Comparison of ENCODE assay signal across 11 cellular contexts in genomic region chr7:101179780-101180755, GRCh38. TPM values are rescaled to one million over a fixed set of nuclear protein-coding genes. Genes with fewer than 3 reads are reported as not detected.
DNase-seq lines count a peak whose midpoint lies in the region; ATAC-seq and TF ChIP-seq lines count a peak whose summit lies in the region.
"Had no signal": no experiment of that assay in that cellular context is flagged by ENCODE, and none has a peak within 500 bp of the region (broad histone marks: within the 10 kb centered on the region; RNA-seq: fewer than 3 reads in every experiment).

TSS of gene NAT16 (minus strand) at chr7:101180293. CDS start at chr7:101174807, 5,486 bp downstream.

- H4K20me1 ChIP-seq in hepatocyte (ENCODE audit: insufficient read depth, poor library complexity, severe bottlenecking), result no peaks in the 10 kb centered on the region

- no peak within 1 kb of the TSS for H4K91ac ChIP-seq in trophoblast cell (ENCODE audit: low read depth, low read length)

- ATAC-seq in GM18867 (IDR thresholded peaks at IDR 0.05; ENCODE audit: unreplicated experiment), result no peak
- ATAC-seq: esophagus mucosa had no signal

- H2AFZ ChIP-seq in hepatocyte, result peak within 1 kb of the TSS; percentile 31
- no peak within 1 kb of the TSS for H2AFZ ChIP-seq in trophoblast cell (ENCODE audit: insufficient read depth, low read length, poor library complexity)

- H2BK5ac ChIP-seq in trophoblast cell (ENCODE audit: low read depth, low read length, poor library complexity), result no peak within 1 kb of the TSS

- 7% methylated on average over 58 of the region's 82 CpGs for WGBS in hepatocyte (ENCODE audit: low lambda C conversion rate, missing lambda C conversion rate)
- WGBS in trophoblast cell (ENCODE audit: extremely low coverage, insufficient coverage, insufficient read length), result no CpG with 5 or more reads among the region's 82 CpGs

- peak within 1 kb of the TSS; percentile 72 for H3K4me2 ChIP-seq in hepatocyte
- peak within 1 kb of the TSS; percentile 43 for H3K4me2 ChIP-seq in trophoblast cell (ENCODE audit: low read length)

- no peak within 1 kb of the TSS for H3K23ac ChIP-seq in trophoblast cell (ENCODE audit: low read length)

- H3K4me1 ChIP-seq in hepatocyte (ENCODE audit: insufficient read depth) (peaks cover 5% of the 10 kb centered on the region), trophoblast cell (ENCODE audit: control insufficient read depth in 1 of 2, insufficient read depth in 2 of 2, low read length in 2 of 2) (no peaks in the 10 kb centered on the region)

- no peak within 1 kb of the TSS for H2BK120ac ChIP-seq in trophoblast cell (ENCODE audit: insufficient read depth, low read length, poor library complexity)

- no peaks in the 10 kb centered on the region for H3K79me1 ChIP-seq in trophoblast cell (ENCODE audit: low read length)

- H3K14ac ChIP-seq in trophoblast cell (ENCODE audit: low read length), result no peak within 1 kb of the TSS

- H3K9me2 ChIP-seq in hepatocyte (replicated peaks; ENCODE audit: insufficient read depth), result no peaks in the 10 kb centered on the region

- no peak within 1 kb of the TSS for H3K18ac ChIP-seq in trophoblast cell (ENCODE audit: low read length)

- peak; percentile 62 for DNase-seq in NCI-H2227 (lab: John Stamatoyannopoulos, UW; ENCODE audit: unreplicated experiment)
- DNase-seq in NCI-H2227 treated with DMSO at 0.1 percent for 48 hours (lab: John Stamatoyannopoulos, UW), result no peak
- DNase-seq in NCI-H69 (lab: John Stamatoyannopoulos, UW), result peak; percentile 26
- no peak for DNase-seq in hepatocyte (ENCODE audit: low spot score)
- no peak for DNase-seq in trophoblast cell
- no peak for DNase-seq in NCI-H2171 (lab: John Stamatoyannopoulos, UW)
- DNase-seq in amygdala (lab: John Stamatoyannopoulos, UW), result no peak
- DNase-seq: ACHN had no signal

- H3K79me2 ChIP-seq in hepatocyte, result no peaks in the 10 kb centered on the region
- H3K79me2 ChIP-seq in trophoblast cell (ENCODE audit: control insufficient read depth, insufficient read depth, low read length, poor library complexity), result no peaks in the 10 kb centered on the region

- no peak within 1 kb of the TSS for H2AK5ac ChIP-seq in trophoblast cell (ENCODE audit: low read length)

- H3K36me3 ChIP-seq in hepatocyte (replicated peaks; ENCODE audit: insufficient read depth, low read depth) (no peaks in the 10 kb centered on the region), trophoblast cell (ENCODE audit: control insufficient read depth in 1 of 2, insufficient read depth in 2 of 2, low read length in 2 of 2) (no peaks in the 10 kb centered on the region)

- H3K27ac ChIP-seq in hepatocyte, result no peak within 1 kb of the TSS
- H3K27ac ChIP-seq in trophoblast cell (ENCODE audit: low read depth, low read length), result no peak within 1 kb of the TSS

- H3K4me3 ChIP-seq in hepatocyte (no peak within 1 kb of the TSS), trophoblast cell (ENCODE audit: low read depth, low read length) (no peak within 1 kb of the TSS)

- H3K9me3 ChIP-seq in hepatocyte (ENCODE audit: low read depth) (no peaks in the 10 kb centered on the region), trophoblast cell (ENCODE audit: insufficient read depth, low read depth, low read length) (peaks cover 4% of the 10 kb centered on the region)

- no peak within 1 kb of the TSS for H4K8ac ChIP-seq in trophoblast cell (ENCODE audit: low read depth, low read length)

- no peak for TF ChIP-seq CTCF in hepatocyte (IDR thresholded peaks at IDR 0.05; ENCODE audit: poor library complexity)

- no peak within 1 kb of the TSS for H3K4ac ChIP-seq in trophoblast cell (ENCODE audit: low read depth, low read length)

- H2BK12ac ChIP-seq in trophoblast cell (ENCODE audit: low read length), result no peak within 1 kb of the TSS

- H3K27me3 ChIP-seq in hepatocyte (peaks cover 69% of the 10 kb centered on the region), trophoblast cell (ENCODE audit: insufficient read depth, low read length) (peaks cover 33% of the 10 kb centered on the region)

- no peak within 1 kb of the TSS for H3K9ac ChIP-seq in trophoblast cell (ENCODE audit: low read length)

- no peak within 1 kb of the TSS for H4K12ac ChIP-seq in trophoblast cell (ENCODE audit: low read depth, low read length)

RNA-seq across cellular contexts. Expression of gene NAT16, which starts in this region (rescaled TPM):
- total RNA-seq in hepatocyte, result not detected in 2 replicates
- polyA plus RNA-seq in hepatocyte, result not detected in 2 replicates
- polyA plus RNA-seq in trophoblast cell (2013), result not detected in 2 replicates
- total RNA-seq: esophagus mucosa, kidney epithelial cell had no signal

Comparison
In these comparisons a context has a peak if more than half of its experiments do, and no peak if none do; other contexts are left out.
1. DNase-seq: peak in NCI-H2227 (single experiment) and NCI-H69 (single experiment); none in NCI-H2227 treated with DMSO at 0.1 percent for 48 hours (single experiment), hepatocyte (single experiment), trophoblast cell (0 of 2), NCI-H2171 (single experiment) and amygdala (0 of 56).